Comparison of ENCODE assay signal across 17 cellular contexts in genomic region chr3:131306242-131306641, GRCh38.
DNase-seq lines count a peak whose midpoint lies in the region; ATAC-seq, FAIRE-seq and TF ChIP-seq lines count a peak whose summit lies in the region.
"Had no signal": no experiment of that assay in that cellular context is flagged by ENCODE, and none has a peak within 500 bp of the region (broad histone marks: within the 10 kb centered on the region; RNA-seq: fewer than 3 reads in every experiment).

No MANE protein-coding gene starts in this region.

- peak overlapping the region; percentile 25 for H3K4me2 ChIP-seq in GM12878 (ENCODE audit: control insufficient read depth, insufficient read depth)
- H3K4me2 ChIP-seq: GM23338 had no signal

- no peaks in the 10 kb centered on the region for H3K79me2 ChIP-seq in GM12878 (ENCODE audit: control insufficient read depth, insufficient read depth, low read length)

- in situ Hi-C loops in GM12878 (cut with MboI), result no loop called here

- H4K20me1 ChIP-seq in GM12878 (ENCODE audit: control insufficient read depth, insufficient read depth), result no peaks in the 10 kb centered on the region

- no peak for TF ChIP-seq EP300 in GM12878 (IDR thresholded peaks at IDR 0.05; ENCODE audit: borderline replicate concordance in 1 of 2, control insufficient read depth in 1 of 2, low read depth in 2 of 2, low read length in 2 of 2)

- TF ChIP-seq POLR2A in GM12892 (IDR thresholded peaks at IDR 0.05; ENCODE audit: low read depth, low read length) (no peak), GM12878 (IDR thresholded peaks at IDR 0.05; ENCODE audit: low read depth, low read length) (no peak)

- POLR2A ChIA-PET in GM12878 (lab: Charles Lee), result no interaction called here

- RAD21 ChIA-PET in GM12878 (lab: Charles Lee; ENCODE audit: unreplicated experiment), result no interaction called here

- no peaks in the 10 kb centered on the region for H3K27me3 ChIP-seq in GM12878 (replicated peaks in 1 of 2; ENCODE audit: control insufficient read depth in 2 of 2, insufficient read depth in 2 of 2, low read length in 1 of 2)

- no peak overlapping the region for H3K27ac ChIP-seq in GM12878 (ENCODE audit: control insufficient read depth, insufficient read depth)

- CTCF ChIA-PET in GM12878 (lab: Yijun Ruan, JAX), result no interaction called here

- H3K36me3 ChIP-seq in GM12878 (ENCODE audit: control insufficient read depth in 2 of 2, insufficient read depth in 2 of 2, low read length in 1 of 2) (no peaks in the 10 kb centered on the region), mucosa of descending colon (ENCODE audit: low read depth) (no peaks in the 10 kb centered on the region)

- FAIRE-seq in GM12892 (lab: Jason Lieb, UNC), result peak; percentile 14
- FAIRE-seq in GM12878 (lab: Jason Lieb, UNC), result peak; percentile 71
- FAIRE-seq: GM19239 had no signal

- H3K4me3 ChIP-seq in GM12878 (no peak overlapping the region), mucosa of descending colon (no peak overlapping the region)
- H3K4me3 ChIP-seq: GM23338 had no signal

- no peak overlapping the region for H3K9ac ChIP-seq in GM12878 (ENCODE audit: control insufficient read depth, insufficient read depth, low read length)

- DNase-seq in GM12892 (ENCODE audit: insufficient read length), result no peak
- DNase-seq in GM12878 (ENCODE audit: low read depth, low spot score), result peak; percentile 1
- DNase-seq in HPDE6-E6E7 (ENCODE audit: extremely low spot score), result no peak
- no peak for DNase-seq in NCI-H1092 (lab: John Stamatoyannopoulos, UW)
- DNase-seq in mucosa of descending colon, result no peak
- DNase-seq: C1 segment of cervical spinal cord; Calu3; CD4-positive, alpha-beta memory T cell; COR-L47; DMS53; DMS79 treated with DMSO at 0.1 percent for 48 hours; GF-D8; H9 had no signal

- SMC1A ChIA-PET in GM12878 (lab: Charles Lee; ENCODE audit: uncharacterized antibody, unreplicated experiment), result no interaction called here

- no peaks in the 10 kb centered on the region for H3K9me3 ChIP-seq in GM12878 (replicated peaks; ENCODE audit: control insufficient read depth, insufficient read depth, low read length)
- H3K9me3 ChIP-seq in mucosa of descending colon, result no peaks in the 10 kb centered on the region

- TF ChIP-seq CTCF in GM12878 (IDR thresholded peaks at IDR 0.05 in 2 of 3, conservative IDR thresholded peaks at IDR 0.05 in 1 of 3; ENCODE audit: control insufficient read depth in 2 of 3, extremely low read depth in 1 of 3, insufficient read depth in 1 of 3, low read depth in 3 of 3, low read length in 3 of 3), result no peak
- TF ChIP-seq CTCF in mucosa of descending colon (IDR thresholded peaks at IDR 0.05), result no peak

- BruUV-seq in GM12878 (replicated peaks; lab: Mats Ljungman, UMichigan), result no TSS peak

- intact Hi-C loops in GM12878 (cut with micrococcal nuclease; ENCODE audit: unreplicated experiment), result no loop called here
- intact Hi-C loops in mucosa of descending colon (cut with DNase I, micrococcal nuclease), result no loop called here

- H3K4me1 ChIP-seq in GM12878 (ENCODE audit: control insufficient read depth, insufficient read depth, low read length), result no peaks in the 10 kb centered on the region
- no peaks in the 10 kb centered on the region for H3K4me1 ChIP-seq in mucosa of descending colon (ENCODE audit: low read depth)

- ATAC-seq in HG02870 (IDR thresholded peaks at IDR 0.05; ENCODE audit: unreplicated experiment) (peak; percentile 45), GM12878 (peak; percentile 61), mucosa of descending colon (no peak)
- ATAC-seq: GM23338, HCT116 had no signal

- no peak for TF ChIP-seq RAD21 in GM12878 (IDR thresholded peaks at IDR 0.05; ENCODE audit: insufficient read depth, low read depth, low read length)

- H2AFZ ChIP-seq in GM12878 (ENCODE audit: control insufficient read depth, low read depth, low read length), result no peak overlapping the region
- H2AFZ ChIP-seq: GM23338 had no signal

TF ChIP-seq in GM12878, 131 proteins besides CTCF, POLR2A, EP300 and RAD21:
- TF ChIP-seq, protein P1, sequence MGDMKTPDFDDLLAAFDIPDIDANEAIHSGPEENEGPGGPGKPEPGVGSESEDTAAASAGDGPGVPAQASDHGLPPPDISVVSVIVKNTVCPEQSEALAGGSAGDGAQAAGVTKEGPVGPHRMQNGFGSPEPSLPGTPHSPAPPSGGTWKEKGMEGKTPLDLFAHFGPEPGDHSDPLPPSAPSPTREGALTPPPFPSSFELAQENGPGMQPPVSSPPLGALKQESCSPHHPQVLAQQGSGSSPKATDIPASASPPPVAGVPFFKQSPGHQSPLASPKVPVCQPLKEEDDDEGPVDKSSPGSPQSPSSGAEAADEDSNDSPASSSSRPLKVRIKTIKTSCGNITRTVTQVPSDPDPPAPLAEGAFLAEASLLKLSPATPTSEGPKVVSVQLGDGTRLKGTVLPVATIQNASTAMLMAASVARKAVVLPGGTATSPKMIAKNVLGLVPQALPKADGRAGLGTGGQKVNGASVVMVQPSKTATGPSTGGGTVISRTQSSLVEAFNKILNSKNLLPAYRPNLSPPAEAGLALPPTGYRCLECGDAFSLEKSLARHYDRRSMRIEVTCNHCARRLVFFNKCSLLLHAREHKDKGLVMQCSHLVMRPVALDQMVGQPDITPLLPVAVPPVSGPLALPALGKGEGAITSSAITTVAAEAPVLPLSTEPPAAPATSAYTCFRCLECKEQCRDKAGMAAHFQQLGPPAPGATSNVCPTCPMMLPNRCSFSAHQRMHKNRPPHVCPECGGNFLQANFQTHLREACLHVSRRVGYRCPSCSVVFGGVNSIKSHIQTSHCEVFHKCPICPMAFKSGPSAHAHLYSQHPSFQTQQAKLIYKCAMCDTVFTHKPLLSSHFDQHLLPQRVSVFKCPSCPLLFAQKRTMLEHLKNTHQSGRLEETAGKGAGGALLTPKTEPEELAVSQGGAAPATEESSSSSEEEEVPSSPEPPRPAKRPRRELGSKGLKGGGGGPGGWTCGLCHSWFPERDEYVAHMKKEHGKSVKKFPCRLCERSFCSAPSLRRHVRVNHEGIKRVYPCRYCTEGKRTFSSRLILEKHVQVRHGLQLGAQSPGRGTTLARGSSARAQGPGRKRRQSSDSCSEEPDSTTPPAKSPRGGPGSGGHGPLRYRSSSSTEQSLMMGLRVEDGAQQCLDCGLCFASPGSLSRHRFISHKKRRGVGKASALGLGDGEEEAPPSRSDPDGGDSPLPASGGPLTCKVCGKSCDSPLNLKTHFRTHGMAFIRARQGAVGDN (IDR thresholded peaks at IDR 0.05), result no peak
- TF ChIP-seq BACH1 (IDR thresholded peaks at IDR 0.05; ENCODE audit: borderline replicate concordance), result no peak
- no peak for TF ChIP-seq SRF (IDR thresholded peaks at IDR 0.05; ENCODE audit: low read depth in 2 of 2, low read length in 2 of 2)
- no peak for TF ChIP-seq RBBP5 (conservative IDR thresholded peaks at IDR 0.05)
- no peak for TF ChIP-seq SUZ12 (IDR thresholded peaks at IDR 0.05; ENCODE audit: unreplicated experiment)
- TF ChIP-seq SIX5 (IDR thresholded peaks at IDR 0.05; ENCODE audit: low read depth, low read length, severe bottlenecking), result no peak
- TF ChIP-seq SREBF1 (IDR thresholded peaks at IDR 0.05; ENCODE audit: low read length), result no peak
- TF ChIP-seq, protein P2, sequence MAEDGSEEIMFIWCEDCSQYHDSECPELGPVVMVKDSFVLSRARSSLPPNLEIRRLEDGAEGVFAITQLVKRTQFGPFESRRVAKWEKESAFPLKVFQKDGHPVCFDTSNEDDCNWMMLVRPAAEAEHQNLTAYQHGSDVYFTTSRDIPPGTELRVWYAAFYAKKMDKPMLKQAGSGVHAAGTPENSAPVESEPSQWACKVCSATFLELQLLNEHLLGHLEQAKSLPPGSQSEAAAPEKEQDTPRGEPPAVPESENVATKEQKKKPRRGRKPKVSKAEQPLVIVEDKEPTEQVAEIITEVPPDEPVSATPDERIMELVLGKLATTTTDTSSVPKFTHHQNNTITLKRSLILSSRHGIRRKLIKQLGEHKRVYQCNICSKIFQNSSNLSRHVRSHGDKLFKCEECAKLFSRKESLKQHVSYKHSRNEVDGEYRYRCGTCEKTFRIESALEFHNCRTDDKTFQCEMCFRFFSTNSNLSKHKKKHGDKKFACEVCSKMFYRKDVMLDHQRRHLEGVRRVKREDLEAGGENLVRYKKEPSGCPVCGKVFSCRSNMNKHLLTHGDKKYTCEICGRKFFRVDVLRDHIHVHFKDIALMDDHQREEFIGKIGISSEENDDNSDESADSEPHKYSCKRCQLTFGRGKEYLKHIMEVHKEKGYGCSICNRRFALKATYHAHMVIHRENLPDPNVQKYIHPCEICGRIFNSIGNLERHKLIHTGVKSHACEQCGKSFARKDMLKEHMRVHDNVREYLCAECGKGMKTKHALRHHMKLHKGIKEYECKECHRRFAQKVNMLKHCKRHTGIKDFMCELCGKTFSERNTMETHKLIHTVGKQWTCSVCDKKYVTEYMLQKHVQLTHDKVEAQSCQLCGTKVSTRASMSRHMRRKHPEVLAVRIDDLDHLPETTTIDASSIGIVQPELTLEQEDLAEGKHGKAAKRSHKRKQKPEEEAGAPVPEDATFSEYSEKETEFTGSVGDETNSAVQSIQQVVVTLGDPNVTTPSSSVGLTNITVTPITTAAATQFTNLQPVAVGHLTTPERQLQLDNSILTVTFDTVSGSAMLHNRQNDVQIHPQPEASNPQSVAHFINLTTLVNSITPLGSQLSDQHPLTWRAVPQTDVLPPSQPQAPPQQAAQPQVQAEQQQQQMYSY (CRISPR knock-in tag; IDR thresholded peaks at IDR 0.05), result no peak
- TF ChIP-seq NFXL1 (IDR thresholded peaks at IDR 0.05; ENCODE audit: borderline replicate concordance), result no peak
- TF ChIP-seq JUND (IDR thresholded peaks at IDR 0.05; ENCODE audit: low read depth, low read length), result no peak
- no peak for TF ChIP-seq BCL3 (IDR thresholded peaks at IDR 0.05; ENCODE audit: borderline replicate concordance, insufficient read depth, low read depth, low read length, poor library complexity, severe bottlenecking)
- TF ChIP-seq CEBPB (IDR thresholded peaks at IDR 0.05; ENCODE audit: borderline replicate concordance in 1 of 2, low read depth in 2 of 2, low read length in 2 of 2), result no peak
- TF ChIP-seq STAT1 (conservative IDR thresholded peaks at IDR 0.05), result no peak
- no peak for TF ChIP-seq SP1 (IDR thresholded peaks at IDR 0.05; ENCODE audit: low read depth, low read length)
